In genomic region chr2:149617476-149617875, GRCh38 we compare ENCODE assay signal across 30 cellular contexts. TPM values are rescaled to one million over a fixed set of nuclear protein-coding genes. Genes with fewer than 3 reads are reported as not detected.
A peak's percentile ranks its signal among the peaks of the same experiment; 100 is the strongest.
DNase-seq lines count a peak whose midpoint lies in the region; ATAC-seq and TF ChIP-seq lines count a peak whose summit lies in the region.
"Had no signal": no experiment of that assay in that cellular context is flagged by ENCODE, and none has a peak within 500 bp of the region (broad histone marks: within the 10 kb centered on the region; RNA-seq: fewer than 3 reads in every experiment).

No MANE protein-coding gene starts in this region.

- intact Hi-C loops in PC-3 (cut with micrococcal nuclease): loop anchor here (5.0 kb wide), 1 partner anchor 100 kb away; no protein-coding TSS in a partner anchor

- DNase-seq in EL (peak; percentile 41), PC-3 (peak; percentile 74), chondrocyte (ENCODE audit: low spot score) (no peak), mesothelial cell of epicardium (ENCODE audit: low spot score in 2 of 2, unreplicated experiment in 2 of 2) (no peak), NCI-H82 treated with DMSO at 0.1 percent for 48 hours (lab: John Stamatoyannopoulos, UW; ENCODE audit: unreplicated experiment) (no peak)
- no peak for DNase-seq in stimulated activated naive B cell treated with anti-CD40 and anti-IgM and Interleukin-4, amounts not matched to agents 10 μg/mL and 1 μg/mL and 100 μg/mL, for 72 hours
- DNase-seq in effector memory CD4-positive, alpha-beta T cell: no peak
- DNase-seq: activated CD4-positive, alpha-beta T cell treated with anti-CD3 and anti-CD28 coated beads for 48 hours; activated naive CD4-positive, alpha-beta T cell treated with anti-CD3 and anti-CD28 coated beads, Interleukin-2, amount 50 U/mL, for 16 hours; anterior cingulate cortex; cerebellar nuclear complex; effector memory CD8-positive, alpha-beta T cell; GDM1; heart right ventricle; left lung; midbrain; NCI-H1092; NCI-H1930; NCI-H2227 treated with DMSO at 0.1 percent for 48 hours; OCI-M1; SIG-M5; stimulated activated CD8-positive, alpha-beta memory T cell treated with anti-CD3 and anti-CD28 coated beads, Interleukin-4, amount 100 ng/mL, for 48 hours; upper lobe of left lung had no signal

- ATAC-seq in PC-3 (peak; percentile 94), GM18907 (IDR thresholded peaks at IDR 0.05; ENCODE audit: unreplicated experiment) (no peak)
- ATAC-seq in stimulated activated naive B cell treated with anti-CD40 and anti-IgM and Interleukin-4, amounts not matched to agents 10 μg/mL and 1 μg/mL and 100 μg/mL, for 72 hours (replicated peaks): no peak
- ATAC-seq: effector memory CD8-positive, alpha-beta T cell; heart right ventricle; left lung; natural killer cell treated with Interleukin-12 subunit alpha and Interleukin-12 subunit beta and Interleukin-15 and Interleukin-18, amount 100 ng/mL, for 72 hours; sciatic nerve had no signal

- H3K4me1 Mint-ChIP-seq in chondrocyte (ENCODE audit: low read depth) (peaks cover 63% of the 10 kb centered on the region), mesothelial cell of epicardium (peaks cover 80% of the 10 kb centered on the region)
- H3K4me1 Mint-ChIP-seq in stimulated activated naive B cell treated with anti-CD40 and anti-IgM and Interleukin-4, amounts not matched to agents 10 μg/mL and 1 μg/mL and 100 μg/mL, for 72 hours: no peaks in the 10 kb centered on the region

- TF ChIP-seq CTCF in PC-3 (conservative IDR thresholded peaks at IDR 0.05; ENCODE audit: low read depth, low read length) (no peak), chondrocyte (IDR thresholded peaks at IDR 0.05) (no peak), mesothelial cell of epicardium (IDR thresholded peaks at IDR 0.05; ENCODE audit: unreplicated experiment) (no peak)

- H3K9me3 ChIP-seq in PC-3 (ENCODE audit: low read length): no peaks in the 10 kb centered on the region
- H3K9me3 ChIP-seq in effector memory CD4-positive, alpha-beta T cell (ENCODE audit: control insufficient read depth, low read length): no peaks in the 10 kb centered on the region
- H3K9me3 ChIP-seq: heart right ventricle, left lung, upper lobe of left lung had no signal

- no peaks in the 10 kb centered on the region for H3K27me3 ChIP-seq in PC-3 (ENCODE audit: low read length)
- no peaks in the 10 kb centered on the region for H3K27me3 ChIP-seq in effector memory CD4-positive, alpha-beta T cell (replicated peaks; ENCODE audit: control insufficient read depth, insufficient read depth, low read length, poor library complexity, severe bottlenecking)
- H3K27me3 ChIP-seq: heart right ventricle, left lung, upper lobe of left lung had no signal

- H3K9ac ChIP-seq in PC-3 (ENCODE audit: low read length): no peak overlapping the region
- H3K9ac ChIP-seq: parathyroid adenoma had no signal

- no peak overlapping the region for H2AFZ ChIP-seq in PC-3 (ENCODE audit: low read length)
- H2AFZ ChIP-seq: parathyroid adenoma had no signal

- H3K9me3 Mint-ChIP-seq in chondrocyte (ENCODE audit: low read depth) (no peaks in the 10 kb centered on the region), mesothelial cell of epicardium (no peaks in the 10 kb centered on the region)
- no peaks in the 10 kb centered on the region for H3K9me3 Mint-ChIP-seq in stimulated activated naive B cell treated with anti-CD40 and anti-IgM and Interleukin-4, amounts not matched to agents 10 μg/mL and 1 μg/mL and 100 μg/mL, for 72 hours
- H3K9me3 Mint-ChIP-seq: activated T-helper 1 cell treated with anti-CD3 and anti-CD28 coated beads, Interleukin-12 subunit alpha, Interleukin-12 subunit beta, Interleukin-2, Interleukin-4 antibody, amounts not matched to agents 30 ng/mL and 10 ng/mL and 1 ng/mL, durations not matched to agents 14 hours and 24 hours and 36 hours; effector memory CD8-positive, alpha-beta T cell; natural killer cell treated with Interleukin-12 subunit alpha and Interleukin-12 subunit beta and Interleukin-15 and Interleukin-18, amount 100 ng/mL, for 72 hours; T-helper 1 cell treated with Interleukin-12 subunit alpha and Interleukin-12 subunit beta and Interleukin-4 antibody, amounts not matched to agents 30 μg/mL and 1 μg/mL, for 36 hours had no signal

- no TSS peak for BruUV-seq in PC-3 (replicated peaks; lab: Mats Ljungman, UMichigan)

- H3K27ac Mint-ChIP-seq in chondrocyte (ENCODE audit: unreplicated experiment) (peak overlapping the region; percentile 85), mesothelial cell of epicardium (peak overlapping the region; percentile 83)
- no peak overlapping the region for H3K27ac Mint-ChIP-seq in stimulated activated naive B cell treated with anti-CD40 and anti-IgM and Interleukin-4, amounts not matched to agents 10 μg/mL and 1 μg/mL and 100 μg/mL, for 72 hours
- H3K27ac Mint-ChIP-seq: activated T-helper 1 cell treated with anti-CD3 and anti-CD28 coated beads, Interleukin-12 subunit alpha, Interleukin-12 subunit beta, Interleukin-2, Interleukin-4 antibody, amounts not matched to agents 30 ng/mL and 10 ng/mL and 1 ng/mL, durations not matched to agents 14 hours and 24 hours and 36 hours; effector memory CD8-positive, alpha-beta T cell; natural killer cell treated with Interleukin-12 subunit alpha and Interleukin-12 subunit beta and Interleukin-15 and Interleukin-18, amount 100 ng/mL, for 72 hours; T-helper 1 cell treated with Interleukin-12 subunit alpha and Interleukin-12 subunit beta and Interleukin-4 antibody, amounts not matched to agents 30 μg/mL and 1 μg/mL, for 36 hours had no signal

- H3K36me3 Mint-ChIP-seq in chondrocyte (ENCODE audit: low read depth): no peaks in the 10 kb centered on the region
- peaks cover 2% of the 10 kb centered on the region for H3K36me3 Mint-ChIP-seq in mesothelial cell of epicardium
- no peaks in the 10 kb centered on the region for H3K36me3 Mint-ChIP-seq in stimulated activated naive B cell treated with anti-CD40 and anti-IgM and Interleukin-4, amounts not matched to agents 10 μg/mL and 1 μg/mL and 100 μg/mL, for 72 hours
- H3K36me3 Mint-ChIP-seq: natural killer cell treated with Interleukin-12 subunit alpha and Interleukin-12 subunit beta and Interleukin-15 and Interleukin-18, amount 100 ng/mL, for 72 hours had no signal

- no peaks in the 10 kb centered on the region for H4K20me1 ChIP-seq in PC-3 (ENCODE audit: low read length)

- peak overlapping the region; percentile 27 for H3K4me2 ChIP-seq in PC-3 (ENCODE audit: low read length)

- POLR2A ChIA-PET in PC-3 (lab: Charles Lee; ENCODE audit: unreplicated experiment): no interaction called here

- H3K4me3 Mint-ChIP-seq in chondrocyte (ENCODE audit: unreplicated experiment): no peak overlapping the region
- no peak overlapping the region for H3K4me3 Mint-ChIP-seq in mesothelial cell of epicardium
- H3K4me3 Mint-ChIP-seq in stimulated activated naive B cell treated with anti-CD40 and anti-IgM and Interleukin-4, amounts not matched to agents 10 μg/mL and 1 μg/mL and 100 μg/mL, for 72 hours: no peak overlapping the region
- H3K4me3 Mint-ChIP-seq: activated T-helper 1 cell treated with anti-CD3 and anti-CD28 coated beads, Interleukin-12 subunit alpha, Interleukin-12 subunit beta, Interleukin-2, Interleukin-4 antibody, amounts not matched to agents 30 ng/mL and 10 ng/mL and 1 ng/mL, durations not matched to agents 14 hours and 24 hours and 36 hours; effector memory CD8-positive, alpha-beta T cell; natural killer cell treated with Interleukin-12 subunit alpha and Interleukin-12 subunit beta and Interleukin-15 and Interleukin-18, amount 100 ng/mL, for 72 hours; T-helper 1 cell treated with Interleukin-12 subunit alpha and Interleukin-12 subunit beta and Interleukin-4 antibody, amounts not matched to agents 30 μg/mL and 1 μg/mL, for 36 hours had no signal

- CTCF ChIA-PET in PC-3 (lab: Charles Lee): no interaction called here

- H3K4me3 ChIP-seq in PC-3 (ENCODE audit: low read length): no peak overlapping the region
- no peak overlapping the region for H3K4me3 ChIP-seq in effector memory CD4-positive, alpha-beta T cell (ENCODE audit: insufficient read depth, low read depth, low read length, poor library complexity, severe bottlenecking)
- H3K4me3 ChIP-seq: heart right ventricle, left lung, upper lobe of left lung had no signal

- no peaks in the 10 kb centered on the region for H3K9me2 ChIP-seq in PC-3 (replicated peaks; ENCODE audit: low read length)

- H3K4me1 ChIP-seq in PC-3 (ENCODE audit: insufficient read depth, low read length): peaks cover 20% of the 10 kb centered on the region
- H3K4me1 ChIP-seq in effector memory CD4-positive, alpha-beta T cell (ENCODE audit: control insufficient read depth, insufficient read depth, low read length, poor library complexity, severe bottlenecking): no peaks in the 10 kb centered on the region
- H3K4me1 ChIP-seq: heart right ventricle, left lung, parathyroid adenoma had no signal

- 0 out of 2 replicates have a peak overlapping the region, but pooled peaks have one; percentile 9 for H3K27ac ChIP-seq in PC-3 (ENCODE audit: low read length)
- no peak overlapping the region for H3K27ac ChIP-seq in effector memory CD4-positive, alpha-beta T cell (ENCODE audit: insufficient read depth, low read length, poor library complexity, severe bottlenecking)
- H3K27ac ChIP-seq: C4-2B, heart right ventricle, left lung, parathyroid adenoma, upper lobe of left lung had no signal

- no peaks in the 10 kb centered on the region for H3K79me2 ChIP-seq in PC-3 (ENCODE audit: low read length)
- H3K79me2 ChIP-seq: parathyroid adenoma had no signal

- H3K36me3 ChIP-seq in PC-3 (ENCODE audit: low read depth, low read length): no peaks in the 10 kb centered on the region
- no peaks in the 10 kb centered on the region for H3K36me3 ChIP-seq in effector memory CD4-positive, alpha-beta T cell (ENCODE audit: control insufficient read depth, insufficient read depth, low read length)
- H3K36me3 ChIP-seq: heart right ventricle, left lung, upper lobe of left lung had no signal

- H3K27me3 Mint-ChIP-seq in chondrocyte (ENCODE audit: low read depth) (no peaks in the 10 kb centered on the region), mesothelial cell of epicardium (ENCODE audit: low read depth) (no peaks in the 10 kb centered on the region)
- peaks cover 15 to 27% of the 10 kb centered on the region in 2 donors for H3K27me3 Mint-ChIP-seq in stimulated activated naive B cell treated with anti-CD40 and anti-IgM and Interleukin-4, amounts not matched to agents 10 μg/mL and 1 μg/mL and 100 μg/mL, for 72 hours

- no peaks in the 10 kb centered on the region for H3F3A ChIP-seq in PC-3 (ENCODE audit: low read length, unreplicated experiment)

RNA-seq across cellular contexts. Expression of gene MMADHC, which starts 29.9 kb away (rescaled TPM):
- total RNA-seq in PC-3 (2014; rRNA removed): 99.1 and 130 TPM in 2 replicates
- total RNA-seq in chondrocyte: 90.4 to 95.4 TPM (median 92.8 TPM) in 3 replicates
- total RNA-seq in mesothelial cell of epicardium: 92.8 to 99.6 TPM (median 99.5 TPM) in 3 replicates

Comparison
In these comparisons a context has a peak if more than half of its experiments do, and no peak if none do; other contexts are left out.
1. DNase-seq: peak in EL (single experiment) and PC-3 (single experiment); none in chondrocyte (single experiment), mesothelial cell of epicardium (0 of 2), NCI-H82 treated with DMSO at 0.1 percent for 48 hours (single experiment), stimulated activated naive B cell treated with anti-CD40 and anti-IgM and Interleukin-4, amounts not matched to agents 10 μg/mL and 1 μg/mL and 100 μg/mL, for 72 hours (single experiment) and effector memory CD4-positive, alpha-beta T cell (0 of 3).